ENCODE assay signal across 8 cellular contexts in genomic region chr3:138329127-138329983, GRCh38. TPM values are rescaled to one million over a fixed set of nuclear protein-coding genes. Genes with fewer than 3 reads are reported as not detected.
DNase-seq lines count a peak whose midpoint lies in the region; ATAC-seq and TF ChIP-seq lines count a peak whose summit lies in the region.

Gene NME9, minus strand, starts transcription at chr3:138329851. Its CDS starts 516 bp downstream, at chr3:138329335.

- H3K36me3 ChIP-seq in BLaER1 (no peaks in the 10 kb centered on the region), lung (ENCODE audit: control insufficient read depth in 2 of 2, insufficient read depth in 2 of 2, low read length in 2 of 2) (no peaks in the 10 kb centered on the region)

- H4K20me1 ChIP-seq in BLaER1 = no peaks in the 10 kb centered on the region

- 0 out of 2 replicates have a peak within 1 kb of the TSS, but pooled peaks have one; percentile 7 for H3K27ac ChIP-seq in BLaER1
- H3K27ac ChIP-seq in HL-60 (replicated peaks) = no peak within 1 kb of the TSS
- peak within 1 kb of the TSS in 1 of 2 donors; percentile 63 for H3K27ac ChIP-seq in lung (ENCODE audit: low read depth in 1 of 2, low read length in 1 of 2)

- ATAC-seq in GM19438 (IDR thresholded peaks at IDR 0.05; ENCODE audit: low read depth, unreplicated experiment) (peak; percentile 66), lung (ENCODE audit: insufficient read depth, low FRiP score) (peak; percentile 94)

- H3K9ac ChIP-seq in BLaER1 = peak within 1 kb of the TSS; percentile 66

- peaks cover 15% of the 10 kb centered on the region for H3K4me1 ChIP-seq in BLaER1
- peaks cover 6 to 7% of the 10 kb centered on the region in 2 donors for H3K4me1 ChIP-seq in lung (ENCODE audit: control insufficient read depth in 2 of 2, insufficient read depth in 2 of 2, low read length in 2 of 2)

- H3K9me3 ChIP-seq in BLaER1 (no peaks in the 10 kb centered on the region), lung (ENCODE audit: control insufficient read depth in 2 of 2, insufficient read depth in 1 of 2, low read length in 1 of 2) (no peaks in the 10 kb centered on the region)

- H3K4me3 ChIP-seq in BLaER1 (peak within 1 kb of the TSS; percentile 73), HL-60 (replicated peaks; ENCODE audit: insufficient read depth, low read length) (peak within 1 kb of the TSS; percentile 48), lung (peak within 1 kb of the TSS; percentile 52)

- WGBS in lung, 2 donors = 0 to 1% methylated on average over 61 to 62 of the region's 62 CpGs

- peak; percentile 45 to 58 for DNase-seq in HL-60 (ENCODE audit: low read depth in 1 of 2, low spot score in 1 of 2)
- peak; percentile 95 for DNase-seq in NCI-H82 treated with DMSO at 0.1 percent for 48 hours (lab: John Stamatoyannopoulos, UW; ENCODE audit: unreplicated experiment)
- DNase-seq in activated CD8-positive, alpha-beta memory T cell treated with anti-CD3 and anti-CD28 coated beads for 1 hour (ENCODE audit: extremely low read depth in 1 of 2, low read depth in 1 of 2) = peak; percentile 81 to 86
- peak; percentile 89 for DNase-seq in effector CD8-positive, alpha-beta T cell (lab: John Stamatoyannopoulos, UW)
- peak; percentile 87 for DNase-seq in lung (ENCODE audit: low spot score)
- peak; percentile 72 to 87 (median 79) for DNase-seq in stimulated activated CD4-positive, alpha-beta T cell treated with anti-CD3 and anti-CD28 coated beads, TNF-alpha, amount 100 ng/mL, for 24 hours (ENCODE audit: low read depth in 3 of 3)

- H3K27me3 ChIP-seq in BLaER1 (no peaks in the 10 kb centered on the region), HL-60 (ENCODE audit: insufficient read depth, poor library complexity, severe bottlenecking) (peaks cover 24% of the 10 kb centered on the region), lung (ENCODE audit: control insufficient read depth, insufficient read depth) (no peaks in the 10 kb centered on the region)

- peak; percentile 70 for TF ChIP-seq CTCF in HL-60 (IDR thresholded peaks at IDR 0.05; ENCODE audit: insufficient read depth, low read length)
- TF ChIP-seq CTCF in lung (IDR thresholded peaks at IDR 0.05; ENCODE audit: control extremely low read depth, extremely low read depth) = peak; percentile 46

- peak within 1 kb of the TSS; percentile 98 for H3K4me2 ChIP-seq in BLaER1

RNA-seq across cellular contexts. Expression of gene NME9, which starts in this region (rescaled TPM):
- 10 to 100 TPM in 1 of 2 donors, 1 to 10 TPM in 1; 9.8 to 11.4 TPM for total RNA-seq in lung
- polyA plus RNA-seq in lung = 1 to 10 TPM; 2.8 to 5.0 TPM
